ENCODE assay signal across 19 cellular contexts in the genomic region with DNA sequence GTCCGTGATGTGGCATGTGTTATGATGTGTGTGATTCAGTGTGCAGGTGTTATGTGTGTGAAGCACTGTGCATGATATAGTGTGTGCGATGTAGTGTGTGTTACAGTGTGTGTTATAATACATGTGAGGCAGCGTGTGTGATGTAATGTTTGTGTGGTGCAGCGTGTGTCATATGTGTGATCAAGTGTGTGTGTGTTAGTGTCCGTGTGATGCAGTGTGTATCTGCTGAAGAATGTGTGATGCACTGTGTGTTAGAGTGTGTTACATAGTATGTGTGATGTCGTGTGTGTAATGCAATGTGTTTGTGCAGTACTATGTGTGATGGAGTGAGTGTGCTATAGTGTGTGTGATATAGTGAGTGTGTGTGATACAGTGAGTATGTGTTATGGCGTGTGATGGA.
"Had no signal": no experiment of that assay in that cellular context is flagged by ENCODE, and none has a peak within 500 bp of the region (broad histone marks: within the 10 kb centered on the region; RNA-seq: fewer than 3 reads in every experiment).

No MANE protein-coding gene starts in this region.

- H3K27me3 Mint-ChIP-seq: T-cell had no signal

- H3K4me1 Mint-ChIP-seq: T-cell had no signal

- H3K9ac ChIP-seq: SK-N-SH had no signal

- H3K9me3 Mint-ChIP-seq: T-cell had no signal

- H3K4me2 ChIP-seq: SK-N-SH had no signal

- DNase-seq: KBM-7, MV-4-11, NCI-H1092, NCI-H1436, NCI-H187, NCI-H2029, NCI-H2081 treated with DMSO at 0.1 percent for 48 hours, NCI-H2171, NCI-H226, NCI-H446, NCI-H510A, NCI-H524 treated with DMSO at 0.1 percent for 48 hours, NCI-H69, NCI-H774, SHP77, SK-N-SH, SW 1271, T-cell had no signal

- ATAC-seq: T-cell had no signal

- H3K4me3 Mint-ChIP-seq: T-cell had no signal

- H3K27ac ChIP-seq: RWPE1 had no signal

- H3K36me3 Mint-ChIP-seq: T-cell had no signal

- H3K27ac Mint-ChIP-seq: T-cell had no signal
